Comparison of ENCODE assay signal across 25 cellular contexts in the genomic region with DNA sequence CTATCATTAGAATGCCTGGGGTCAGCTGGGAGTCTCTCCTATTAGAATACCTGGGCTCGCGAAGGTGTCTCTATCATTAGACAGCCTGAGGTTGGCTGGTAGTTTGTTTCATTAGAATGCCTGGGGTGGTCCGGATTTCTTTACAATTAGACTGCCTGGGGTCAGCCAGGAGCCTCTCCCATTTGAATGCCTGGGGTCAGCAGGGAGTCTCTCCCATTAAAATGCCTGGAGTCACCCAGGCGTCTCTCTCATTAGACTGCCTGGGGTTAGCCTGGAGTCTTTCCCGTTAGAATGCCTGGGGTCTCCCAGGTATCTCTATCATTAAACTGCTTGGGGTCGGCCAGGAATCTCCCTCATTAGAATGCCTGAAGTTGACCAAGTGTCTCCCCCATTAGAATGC.
"Had no signal": no experiment of that assay in that cellular context is flagged by ENCODE, and none has a peak within 500 bp of the region (broad histone marks: within the 10 kb centered on the region; RNA-seq: fewer than 3 reads in every experiment).

No MANE protein-coding gene starts in this region.

- H3K4me1 Mint-ChIP-seq: IgD-negative memory B cell had no signal

- H3K36me3 Mint-ChIP-seq: IgD-negative memory B cell had no signal

- H3K27me3 ChIP-seq: SJSA1 had no signal

- H3K4me3 ChIP-seq: SJSA1, SK-N-MC had no signal

- H3K27me3 Mint-ChIP-seq: IgD-negative memory B cell had no signal

- FAIRE-seq: HTR-8/SVneo, RCC 7860 had no signal

- H3K36me3 ChIP-seq: SJSA1 had no signal

- H3K4me3 Mint-ChIP-seq: IgD-negative memory B cell had no signal

- DNase-seq: KBM-7, MV-4-11, NCI-H1048, NCI-H1105, NCI-H1417, NCI-H1436 treated with DMSO at 0.1 percent for 48 hours, NCI-H1694 treated with DMSO at 0.1 percent for 48 hours, NCI-H1930, NCI-H2081, NCI-H2107, NCI-H226, NCI-H446, NCI-H510A, NCI-H524 treated with DMSO at 0.1 percent for 48 hours, NCI-H69, NCI-H774, Right ventricle myocardium superior, RPMI8226, SIG-M5 had no signal

- H3K27ac ChIP-seq: HL-60, SJSA1, SK-N-MC had no signal

- H3K4me1 ChIP-seq: SJSA1 had no signal
